Comparison of ENCODE assay signal across 9 cellular contexts in genomic region chr16:72939247-72939646, GRCh38.
A peak's percentile ranks its signal among the peaks of the same experiment; 100 is the strongest.
DNase-seq lines count a peak whose midpoint lies in the region; FAIRE-seq and TF ChIP-seq lines count a peak whose summit lies in the region.
"Had no signal": no experiment of that assay in that cellular context is flagged by ENCODE, and none has a peak within 500 bp of the region (broad histone marks: within the 10 kb centered on the region; RNA-seq: fewer than 3 reads in every experiment).

No MANE protein-coding gene starts in this region.

- dilution Hi-C loops in keratinocyte (cut with MboI; ENCODE audit: extremely low pct_ligation_motif_present, low sequenced_read_pairs): no loop called here

- H3K4me3 ChIP-seq in keratinocyte (ENCODE audit: control insufficient read depth in 2 of 3, extremely low read depth in 1 of 3, insufficient read depth in 2 of 3, low read depth in 1 of 3, low read length in 3 of 3) (no peak overlapping the region), spleen (no peak overlapping the region)

- POLR2A ChIA-PET in HEK293T (lab: Yijun Ruan, JAX): no interaction called here

- H3K4me1 ChIP-seq in keratinocyte (ENCODE audit: control insufficient read depth, extremely low read depth, insufficient read depth, low read length): peaks cover 6% of the 10 kb centered on the region
- peaks cover 0 to 36% (median 10%) of the 10 kb centered on the region in 6 donors for H3K4me1 ChIP-seq in spleen

- peak overlapping the region; percentile 39 for H3K4me3 Mint-ChIP-seq in chondrocyte (ENCODE audit: unreplicated experiment)
- H3K4me3 Mint-ChIP-seq: activated naive CD8-positive, alpha-beta T cell had no signal

- 79 to 87% (median 81%) methylated on average over 8 to 10 of the region's 10 CpGs for WGBS in spleen, 5 donors

- no peak overlapping the region for H2AFZ ChIP-seq in keratinocyte (ENCODE audit: control insufficient read depth, low read length)

- no peak for TF ChIP-seq POLR2A in spleen (IDR thresholded peaks at IDR 0.05)

- H3K9me3 ChIP-seq in keratinocyte (ENCODE audit: control insufficient read depth, low read depth, low read length): no peaks in the 10 kb centered on the region
- H3K9me3 ChIP-seq in spleen: no peaks in the 10 kb centered on the region

- peaks cover 82% of the 10 kb centered on the region for H3K4me1 Mint-ChIP-seq in chondrocyte (ENCODE audit: low read depth)

- H3K27me3 Mint-ChIP-seq in chondrocyte (ENCODE audit: low read depth): no peaks in the 10 kb centered on the region
- H3K27me3 Mint-ChIP-seq: activated naive CD8-positive, alpha-beta T cell had no signal

- TF ChIP-seq CTCF in chondrocyte (IDR thresholded peaks at IDR 0.05): peak; percentile 64
- peak in 2 of 3 experiments; percentile 14 to 28 for TF ChIP-seq CTCF in keratinocyte (optimal IDR thresholded peaks at IDR 0.05 in 1 of 3, IDR thresholded peaks at IDR 0.05 in 1 of 3, conservative IDR thresholded peaks at IDR 0.05 in 1 of 3; ENCODE audit: extremely low read depth in 1 of 3, insufficient read depth in 2 of 3, low read length in 3 of 3)
- no peak for TF ChIP-seq CTCF in spleen (IDR thresholded peaks at IDR 0.05 in 8 of 11, conservative IDR thresholded peaks at IDR 0.05 in 3 of 11)

- CTCF ChIA-PET in HEK293T (lab: Yijun Ruan, JAX): interaction anchor here (0.6 to 1.1 kb wide), 3 partner anchors 8 to 191 kb away, joined by 3 to 6 read pairs (median 4); no protein-coding TSS in a partner anchor

- H3K79me2 ChIP-seq in keratinocyte (ENCODE audit: control insufficient read depth, insufficient read depth, low read length): no peaks in the 10 kb centered on the region

- no peaks in the 10 kb centered on the region for H3K9me1 ChIP-seq in keratinocyte (ENCODE audit: control insufficient read depth, extremely low read depth, insufficient read depth, low read length)

- H3K27ac ChIP-seq in keratinocyte (ENCODE audit: control insufficient read depth, insufficient read depth, low read length) (no peak overlapping the region), spleen (peak overlapping the region in 7 of 8 donors; percentile 15 to 71 (median 53))

- peaks cover 14% of the 10 kb centered on the region for H3K36me3 Mint-ChIP-seq in chondrocyte (ENCODE audit: low read depth)
- H3K36me3 Mint-ChIP-seq: activated naive CD8-positive, alpha-beta T cell had no signal

- no peak overlapping the region for H3K4me2 ChIP-seq in keratinocyte (ENCODE audit: control insufficient read depth, extremely low read depth, insufficient read depth, low read depth, low read length)

- H3K36me3 ChIP-seq in keratinocyte (ENCODE audit: control insufficient read depth in 2 of 2, extremely low read depth in 1 of 2, insufficient read depth in 2 of 2, low read length in 2 of 2) (peaks cover 0 to 2% of the 10 kb centered on the region in 2 experiments), spleen (no peaks in the 10 kb centered on the region)

- H4K20me1 ChIP-seq in keratinocyte (ENCODE audit: control insufficient read depth, extremely low read depth, insufficient read depth, low read length): peaks cover 8% of the 10 kb centered on the region

- no peaks in the 10 kb centered on the region for H3K9me3 Mint-ChIP-seq in chondrocyte (ENCODE audit: low read depth)

- peak overlapping the region; percentile 96 for H3K27ac Mint-ChIP-seq in chondrocyte (ENCODE audit: unreplicated experiment)
- H3K27ac Mint-ChIP-seq: activated naive CD8-positive, alpha-beta T cell had no signal

- DNase-seq in GM04504 (ENCODE audit: low read depth) (peak; percentile 22), chondrocyte (ENCODE audit: low spot score) (no peak), keratinocyte (ENCODE audit: low read depth, low spot score) (no peak), spleen (peak; percentile 18), HEK293T (ENCODE audit: extremely low spot score) (no peak), SKM-1 treated with dmso at 0.1 percent for 144 hours (lab: John Stamatoyannopoulos, UW; ENCODE audit: unreplicated experiment) (no peak), NCI-H2081 treated with DMSO at 0.1 percent for 48 hours (lab: John Stamatoyannopoulos, UW) (no peak)
- no peak for DNase-seq in activated CD4-positive, alpha-beta T cell treated with anti-CD3 and anti-CD28 coated beads for 48 hours

- no peaks in the 10 kb centered on the region for H3K27me3 ChIP-seq in keratinocyte (ENCODE audit: control insufficient read depth, extremely low read depth, insufficient read depth, low read length)
- H3K27me3 ChIP-seq in spleen (replicated peaks in 1 of 7): no peaks in the 10 kb centered on the region

- H3K9ac ChIP-seq in keratinocyte (ENCODE audit: control insufficient read depth, extremely low read depth, insufficient read depth, low read length): no peak overlapping the region

- intact Hi-C loops in spleen (cut with DNase I; ENCODE audit: low total_unique reads): no loop called here

- no peak for FAIRE-seq in keratinocyte (lab: Jason Lieb, UNC)

TF ChIP-seq in HEK293T, 16 proteins besides CTCF, POLR2A, EP300 and RAD21:
- no peak for TF ChIP-seq SUZ12 (IDR thresholded peaks at IDR 0.05)
- no peak for TF ChIP-seq NFRKB (IDR thresholded peaks at IDR 0.05)
- no peak for TF ChIP-seq BHLHE40 (IDR thresholded peaks at IDR 0.05; ENCODE audit: borderline replicate concordance)
- TF ChIP-seq PKNOX1 (IDR thresholded peaks at IDR 0.05): no peak

Comparison
In these comparisons a context has a peak if more than half of its experiments do, and no peak if none do; other contexts are left out.
1. DNase-seq: peak in GM04504 (single experiment) and spleen (single experiment); none in chondrocyte (single experiment), keratinocyte (single experiment), HEK293T (single experiment), activated CD4-positive, alpha-beta T cell treated with anti-CD3 and anti-CD28 coated beads for 48 hours (single experiment), SKM-1 treated with dmso at 0.1 percent for 144 hours (single experiment) and NCI-H2081 treated with DMSO at 0.1 percent for 48 hours (single experiment).
2. CTCF ChIP-seq: peak in chondrocyte (single experiment) and keratinocyte (2 of 3); none in spleen (0 of 11).